5 cellular contexts compared by ENCODE assay signal in genomic region chr14:86457729-86458128, GRCh38.
"Had no signal": no experiment of that assay in that cellular context is flagged by ENCODE, and none has a peak within 500 bp of the region (broad histone marks: within the 10 kb centered on the region; RNA-seq: fewer than 3 reads in every experiment).

No MANE protein-coding gene starts in this region.

- ATAC-seq: HepG2, K562 had no signal

- H3K27ac ChIP-seq: HL-60 had no signal

- H3K4me3 ChIP-seq: K562 had no signal

- DNase-seq: KBM-7, KG1 had no signal
